Comparison of ENCODE assay signal across 1 cellular context in genomic region chr7:97006146-97006950, GRCh38.
TF ChIP-seq lines count a peak whose summit lies in the region.

No MANE protein-coding gene starts in this region.

TF ChIP-seq in HEK293, 187 proteins besides CTCF, POLR2A, EP300 and RAD21 (continued from another document):
- TF ChIP-seq, protein P1, sequence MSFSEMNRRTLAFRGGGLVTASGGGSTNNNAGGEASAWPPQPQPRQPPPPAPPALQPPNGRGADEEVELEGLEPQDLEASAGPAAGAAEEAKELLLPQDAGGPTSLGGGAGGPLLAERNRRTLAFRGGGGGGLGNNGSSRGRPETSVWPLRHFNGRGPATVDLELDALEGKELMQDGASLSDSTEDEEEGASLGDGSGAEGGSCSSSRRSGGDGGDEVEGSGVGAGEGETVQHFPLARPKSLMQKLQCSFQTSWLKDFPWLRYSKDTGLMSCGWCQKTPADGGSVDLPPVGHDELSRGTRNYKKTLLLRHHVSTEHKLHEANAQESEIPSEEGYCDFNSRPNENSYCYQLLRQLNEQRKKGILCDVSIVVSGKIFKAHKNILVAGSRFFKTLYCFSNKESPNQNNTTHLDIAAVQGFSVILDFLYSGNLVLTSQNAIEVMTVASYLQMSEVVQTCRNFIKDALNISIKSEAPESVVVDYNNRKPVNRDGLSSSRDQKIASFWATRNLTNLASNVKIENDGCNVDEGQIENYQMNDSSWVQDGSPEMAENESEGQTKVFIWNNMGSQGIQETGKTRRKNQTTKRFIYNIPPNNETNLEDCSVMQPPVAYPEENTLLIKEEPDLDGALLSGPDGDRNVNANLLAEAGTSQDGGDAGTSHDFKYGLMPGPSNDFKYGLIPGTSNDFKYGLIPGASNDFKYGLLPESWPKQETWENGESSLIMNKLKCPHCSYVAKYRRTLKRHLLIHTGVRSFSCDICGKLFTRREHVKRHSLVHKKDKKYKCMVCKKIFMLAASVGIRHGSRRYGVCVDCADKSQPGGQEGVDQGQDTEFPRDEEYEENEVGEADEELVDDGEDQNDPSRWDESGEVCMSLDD (tag by site-specific recombination; IDR thresholded peaks at IDR 0.05): no peak
- TF ChIP-seq ZNF146 (tag by site-specific recombination; IDR thresholded peaks at IDR 0.05): no peak
- TF ChIP-seq SCRT2 (tag by site-specific recombination; IDR thresholded peaks at IDR 0.05): peak; percentile 44; the same call in 1 of the 2 replicates
- no peak for TF ChIP-seq ZNF558 (tag by site-specific recombination; IDR thresholded peaks at IDR 0.05)
- TF ChIP-seq SCRT1 (tag by site-specific recombination; IDR thresholded peaks at IDR 0.05; ENCODE audit: borderline replicate concordance): no peak
- no peak for TF ChIP-seq ZBTB1 (tag by site-specific recombination; IDR thresholded peaks at IDR 0.05)
- 0 out of 2 replicates have a peak, but pooled peaks have one; percentile 6 for TF ChIP-seq KLF16 (tag by site-specific recombination; IDR thresholded peaks at IDR 0.05)
- no peak for TF ChIP-seq ZNF791 (tag by site-specific recombination; IDR thresholded peaks at IDR 0.05)
- TF ChIP-seq, protein P2, sequence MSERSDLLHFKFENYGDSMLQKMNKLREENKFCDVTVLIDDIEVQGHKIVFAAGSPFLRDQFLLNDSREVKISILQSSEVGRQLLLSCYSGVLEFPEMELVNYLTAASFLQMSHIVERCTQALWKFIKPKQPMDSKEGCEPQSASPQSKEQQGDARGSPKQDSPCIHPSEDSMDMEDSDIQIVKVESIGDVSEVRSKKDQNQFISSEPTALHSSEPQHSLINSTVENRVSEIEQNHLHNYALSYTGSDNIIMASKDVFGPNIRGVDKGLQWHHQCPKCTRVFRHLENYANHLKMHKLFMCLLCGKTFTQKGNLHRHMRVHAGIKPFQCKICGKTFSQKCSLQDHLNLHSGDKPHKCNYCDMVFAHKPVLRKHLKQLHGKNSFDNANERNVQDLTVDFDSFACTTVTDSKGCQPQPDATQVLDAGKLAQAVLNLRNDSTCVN (tag by site-specific recombination; optimal IDR thresholded peaks at IDR 0.05): peak; percentile 90
TF ChIP-seq in HEK293: peak in this region for 29.
